In genomic region chrX:31546130-31546529, GRCh38 we compare ENCODE assay signal across 13 cellular contexts.
DNase-seq lines count a peak whose midpoint lies in the region; ATAC-seq and TF ChIP-seq lines count a peak whose summit lies in the region.
"Had no signal": no experiment of that assay in that cellular context is flagged by ENCODE, and none has a peak within 500 bp of the region (broad histone marks: within the 10 kb centered on the region; RNA-seq: fewer than 3 reads in every experiment).

No MANE protein-coding gene starts in this region.

- no peaks in the 10 kb centered on the region for H3K27me3 ChIP-seq in RWPE2 (ENCODE audit: insufficient read depth, poor library complexity, severe bottlenecking)
- H3K27me3 ChIP-seq: cardiac muscle cell, hepatocyte, stomach had no signal

- peaks cover 9% of the 10 kb centered on the region for H3K4me1 ChIP-seq in RWPE2 (ENCODE audit: insufficient read depth, poor library complexity, severe bottlenecking)
- H3K4me1 ChIP-seq: stomach had no signal

- H3K9me3 Mint-ChIP-seq in stimulated activated naive B cell treated with anti-CD40 and anti-IgM and Interleukin-4, amounts not matched to agents 10 μg/mL and 1 μg/mL and 100 μg/mL, for 72 hours, result peaks cover 0 to 1% of the 10 kb centered on the region in 2 donors
- H3K9me3 Mint-ChIP-seq in nephron progenitor cell, result peaks cover 43% of the 10 kb centered on the region

- no peaks in the 10 kb centered on the region for H3K36me3 ChIP-seq in RWPE2 (ENCODE audit: low read depth)
- H3K36me3 ChIP-seq: cardiac muscle cell, stomach had no signal

- no peaks in the 10 kb centered on the region for H3K36me3 Mint-ChIP-seq in stimulated activated naive B cell treated with anti-CD40 and anti-IgM and Interleukin-4, amounts not matched to agents 10 μg/mL and 1 μg/mL and 100 μg/mL, for 72 hours
- H3K36me3 Mint-ChIP-seq in nephron progenitor cell (ENCODE audit: low read depth), result no peaks in the 10 kb centered on the region
- H3K36me3 Mint-ChIP-seq: naive thymus-derived CD8-positive, alpha-beta T cell had no signal

- H3K27ac Mint-ChIP-seq in stimulated activated naive B cell treated with anti-CD40 and anti-IgM and Interleukin-4, amounts not matched to agents 10 μg/mL and 1 μg/mL and 100 μg/mL, for 72 hours, result no peak overlapping the region
- H3K27ac Mint-ChIP-seq in nephron progenitor cell, result no peak overlapping the region
- H3K27ac Mint-ChIP-seq: naive thymus-derived CD8-positive, alpha-beta T cell had no signal

- TF ChIP-seq CTCF in RWPE2 (IDR thresholded peaks at IDR 0.05; ENCODE audit: poor library complexity, severe bottlenecking), result no peak
- TF ChIP-seq CTCF in nephron progenitor cell (IDR thresholded peaks at IDR 0.05), result no peak

- peak; percentile 19 for DNase-seq in GOT3 (lab: John Stamatoyannopoulos, UW)
- DNase-seq in RWPE2 (ENCODE audit: low spot score), result peak; percentile 29
- DNase-seq in fibroblast of peridontal ligament (ENCODE audit: extremely low read depth), result peak; percentile 76
- DNase-seq in stimulated activated naive B cell treated with anti-CD40 and anti-IgM and Interleukin-4, amounts not matched to agents 10 μg/mL and 1 μg/mL and 100 μg/mL, for 72 hours, result no peak
- DNase-seq in nephron progenitor cell, result no peak
- DNase-seq in HUDEP-2 (lab: John Stamatoyannopoulos, UW; ENCODE audit: unreplicated experiment in 76 of 76), result no peak
- DNase-seq: DMS79 treated with DMSO at 0.1 percent for 48 hours; naive thymus-derived CD8-positive, alpha-beta T cell; NCI-H2227 treated with DMSO at 0.1 percent for 48 hours; stomach had no signal

- H3K27me3 Mint-ChIP-seq in stimulated activated naive B cell treated with anti-CD40 and anti-IgM and Interleukin-4, amounts not matched to agents 10 μg/mL and 1 μg/mL and 100 μg/mL, for 72 hours, result no peaks in the 10 kb centered on the region
- H3K27me3 Mint-ChIP-seq in nephron progenitor cell (ENCODE audit: low read depth, poor library complexity), result peaks cover 3% of the 10 kb centered on the region

- ATAC-seq in RWPE2 (ENCODE audit: low read depth), result peak; percentile 87
- peak; percentile 31 to 69 for ATAC-seq in stimulated activated naive B cell treated with anti-CD40 and anti-IgM and Interleukin-4, amounts not matched to agents 10 μg/mL and 1 μg/mL and 100 μg/mL, for 72 hours (replicated peaks)
- no peak for ATAC-seq in GM18868 (IDR thresholded peaks at IDR 0.05; ENCODE audit: unreplicated experiment)
- ATAC-seq: naive thymus-derived CD8-positive, alpha-beta T cell had no signal

- H3K9me3 ChIP-seq in RWPE2 (ENCODE audit: severe bottlenecking), result no peaks in the 10 kb centered on the region
- H3K9me3 ChIP-seq: stomach had no signal

- peak overlapping the region; percentile 35 for H3K27ac ChIP-seq in RWPE2 (ENCODE audit: poor library complexity, severe bottlenecking)
- H3K27ac ChIP-seq: cardiac muscle cell, hepatocyte, stomach had no signal

- H3K4me3 Mint-ChIP-seq in stimulated activated naive B cell treated with anti-CD40 and anti-IgM and Interleukin-4, amounts not matched to agents 10 μg/mL and 1 μg/mL and 100 μg/mL, for 72 hours, result no peak overlapping the region
- no peak overlapping the region for H3K4me3 Mint-ChIP-seq in nephron progenitor cell
- H3K4me3 Mint-ChIP-seq: naive thymus-derived CD8-positive, alpha-beta T cell had no signal

- H3K4me3 ChIP-seq in RWPE2 (ENCODE audit: severe bottlenecking), result no peak overlapping the region
- H3K4me3 ChIP-seq: cardiac muscle cell, hepatocyte, stomach had no signal

- no peaks in the 10 kb centered on the region for H3K4me1 Mint-ChIP-seq in stimulated activated naive B cell treated with anti-CD40 and anti-IgM and Interleukin-4, amounts not matched to agents 10 μg/mL and 1 μg/mL and 100 μg/mL, for 72 hours
- H3K4me1 Mint-ChIP-seq in nephron progenitor cell, result peaks cover 13% of the 10 kb centered on the region
- H3K4me1 Mint-ChIP-seq: naive thymus-derived CD8-positive, alpha-beta T cell had no signal

Comparison
In these comparisons a context has a peak if more than half of its experiments do, and no peak if none do; other contexts are left out.
1. DNase-seq: peak in GOT3 (single experiment), RWPE2 (single experiment) and fibroblast of peridontal ligament (single experiment); none in stimulated activated naive B cell treated with anti-CD40 and anti-IgM and Interleukin-4, amounts not matched to agents 10 μg/mL and 1 μg/mL and 100 μg/mL, for 72 hours (single experiment), nephron progenitor cell (single experiment) and HUDEP-2 (0 of 76).